25 cellular contexts compared by ENCODE assay signal in the genomic region with DNA sequence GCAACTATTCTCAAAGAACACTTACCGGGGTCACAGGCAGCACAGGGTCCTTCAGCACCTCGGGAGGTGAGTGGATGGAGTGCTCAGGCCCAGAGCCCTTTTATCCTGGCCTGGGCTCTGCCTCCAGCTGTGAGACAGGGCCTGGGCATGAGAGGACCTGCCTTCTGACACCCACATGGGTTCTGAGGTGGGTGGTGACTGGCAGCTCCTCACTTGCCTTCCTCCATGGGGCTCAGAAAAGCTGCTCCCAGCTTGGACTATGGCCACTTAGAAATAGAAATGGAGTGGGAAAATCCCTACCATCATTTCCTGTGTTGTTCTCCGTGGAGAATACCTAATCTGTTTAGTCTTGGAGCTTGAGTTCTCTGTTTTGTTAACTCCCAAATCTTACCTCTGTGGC. TPM values are rescaled to one million over a fixed set of nuclear protein-coding genes. Genes with fewer than 3 reads are reported as not detected.
"Had no signal": no experiment of that assay in that cellular context is flagged by ENCODE, and none has a peak within 500 bp of the region (broad histone marks: within the 10 kb centered on the region; RNA-seq: fewer than 3 reads in every experiment).

LCE1C (minus strand) TSS at position 76 of the 400 bp plus-strand sequence. CDS start 1,173 bp downstream, outside the sequence.

- H3K4me3 Mint-ChIP-seq: activated B cell treated with CpG ODN at 0.5 μM for 24 hours; activated CD4-positive, alpha-beta T cell treated with anti-CD3 and anti-CD28 coated beads, Interleukin-2, amount 10 ng/mL, durations not matched to agents 24 days and 14 days; activated CD8-positive, alpha-beta memory T cell treated with anti-CD3 and anti-CD28 coated beads, Interleukin-2, amount 10 ng/mL, durations not matched to agents 7 days and 5 days; activated naive CD4-positive, alpha-beta T cell treated with anti-CD3 and anti-CD28 coated beads for 36 hours; activated naive CD8-positive, alpha-beta T cell treated with anti-CD3 and anti-CD28 coated beads for 36 hours; activated T-cell treated with anti-CD3 and anti-CD28 coated beads, Interleukin-2, amount 50 U/mL, for 4 hours; T-cell had no signal

- H3K9me3 Mint-ChIP-seq: activated CD4-positive, alpha-beta T cell treated with anti-CD3 and anti-CD28 coated beads, Interleukin-2, amount 10 ng/mL, durations not matched to agents 24 days and 14 days; activated naive CD4-positive, alpha-beta T cell treated with anti-CD3 and anti-CD28 coated beads for 36 hours had no signal

- H3K4me1 Mint-ChIP-seq: activated B cell treated with CpG ODN at 0.5 μM for 24 hours; activated CD4-positive, alpha-beta T cell treated with anti-CD3 and anti-CD28 coated beads, Interleukin-2, amount 10 ng/mL, durations not matched to agents 24 days and 14 days; activated CD8-positive, alpha-beta memory T cell treated with anti-CD3 and anti-CD28 coated beads, Interleukin-2, amount 10 ng/mL, durations not matched to agents 7 days and 5 days; activated naive CD8-positive, alpha-beta T cell treated with anti-CD3 and anti-CD28 coated beads for 36 hours; T-cell had no signal

- H3K36me3 Mint-ChIP-seq: activated CD8-positive, alpha-beta memory T cell treated with anti-CD3 and anti-CD28 coated beads, Interleukin-2, amount 10 ng/mL, durations not matched to agents 7 days and 5 days; activated naive CD8-positive, alpha-beta T cell treated with anti-CD3 and anti-CD28 coated beads for 36 hours; T-cell had no signal

- H3K4me3 ChIP-seq: K562 had no signal

- H3K27ac Mint-ChIP-seq: activated B cell treated with CpG ODN at 0.5 μM for 24 hours; activated CD4-positive, alpha-beta T cell treated with anti-CD3 and anti-CD28 coated beads, Interleukin-2, amount 10 ng/mL, durations not matched to agents 24 days and 14 days; activated CD8-positive, alpha-beta memory T cell treated with anti-CD3 and anti-CD28 coated beads, Interleukin-2, amount 10 ng/mL, durations not matched to agents 7 days and 5 days; activated naive CD4-positive, alpha-beta T cell treated with anti-CD3 and anti-CD28 coated beads for 36 hours; activated naive CD8-positive, alpha-beta T cell treated with anti-CD3 and anti-CD28 coated beads for 36 hours; T-cell had no signal

- ATAC-seq: activated CD8-positive, alpha-beta memory T cell treated with anti-CD3 and anti-CD28 coated beads, Interleukin-2, amount 10 ng/mL, durations not matched to agents 7 days and 5 days; activated T-cell treated with anti-CD3 and anti-CD28 coated beads, Interleukin-2, amount 50 U/mL, for 4 hours; K562; PC-3; T-cell had no signal

- DNase-seq: activated B cell treated with CpG ODN at 0.5 μM for 24 hours; activated CD4-positive, alpha-beta T cell treated with anti-CD3 and anti-CD28 coated beads for 1 hour; activated CD4-positive, alpha-beta T cell treated with anti-CD3 and anti-CD28 coated beads, Interleukin-2, amount 10 ng/mL, durations not matched to agents 24 days and 14 days; activated CD4-positive, alpha-beta T cell treated with anti-CD3 and anti-CD28 coated beads, Interleukin-2, amount 50 U/mL, for 48 hours; activated CD8-positive, alpha-beta memory T cell treated with anti-CD3 and anti-CD28 coated beads, Interleukin-2, amount 10 ng/mL, durations not matched to agents 7 days and 5 days; activated effector memory CD4-positive, alpha-beta T cell treated with anti-CD3 and anti-CD28 coated beads, Interleukin-2, amount 50 U/mL, for 16 hours; activated naive CD4-positive, alpha-beta T cell treated with anti-CD3 and anti-CD28 coated beads for 36 hours; activated naive CD8-positive, alpha-beta T cell treated with anti-CD3 and anti-CD28 coated beads for 36 hours; activated T-cell treated with anti-CD3 and anti-CD28 coated beads, Interleukin-2, amount 50 U/mL, for 4 hours; central memory CD4-positive, alpha-beta T cell; NCI-H1048; NCI-H146; NCI-H187 treated with DMSO at 0.1 percent for 48 hours; NCI-H2081 treated with DMSO at 0.1 percent for 48 hours; NCI-H510A treated with DMSO at 0.1 percent for 48 hours; NCI-H69; PC-3; SIG-M5; T-cell; T-helper 2 cell; T1000 had no signal

- FAIRE-seq: K562, RCC 7860, TTC549 had no signal

RNA-seq across cellular contexts. Expression of gene LCE1C, which starts in this region (rescaled TPM):
- total RNA-seq: activated B cell treated with CpG ODN at 0.5 μM for 24 hours; activated CD4-positive, alpha-beta T cell treated with anti-CD3 and anti-CD28 coated beads, Interleukin-2, amount 10 ng/mL, durations not matched to agents 24 days and 14 days; activated CD8-positive, alpha-beta memory T cell treated with anti-CD3 and anti-CD28 coated beads, Interleukin-2, amount 10 ng/mL, durations not matched to agents 7 days and 5 days; activated naive CD4-positive, alpha-beta T cell treated with anti-CD3 and anti-CD28 coated beads for 36 hours; activated naive CD8-positive, alpha-beta T cell treated with anti-CD3 and anti-CD28 coated beads for 36 hours; activated T-cell treated with anti-CD3 and anti-CD28 coated beads, Interleukin-2, amount 50 U/mL, for 4 hours; chondrocyte; K562; PC-3; T-cell had no signal
